In genomic region chr14:21868442-21869046, GRCh38 we compare ENCODE assay signal across 8 cellular contexts.
DNase-seq lines count a peak whose midpoint lies in the region; ATAC-seq, FAIRE-seq and TF ChIP-seq lines count a peak whose summit lies in the region.

No MANE protein-coding gene starts in this region.

- TF ChIP-seq CTCF in GM12865 (IDR thresholded peaks at IDR 0.05; ENCODE audit: insufficient read depth, low read depth, low read length, missing control alignments): peak; percentile 83
- peak; percentile 80 to 83 for TF ChIP-seq CTCF in endothelial cell of umbilical vein (IDR thresholded peaks at IDR 0.05; ENCODE audit: extremely low read depth in 1 of 2, insufficient read depth in 1 of 2, low read depth in 1 of 2, low read length in 2 of 2)
- peak; percentile 93 for TF ChIP-seq CTCF in neural progenitor cell (IDR thresholded peaks at IDR 0.05)
- peak in 2 of 3 experiments; percentile 40 to 50 for TF ChIP-seq CTCF in testis (IDR thresholded peaks at IDR 0.05)

- H3K27me3 ChIP-seq in endothelial cell of umbilical vein (ENCODE audit: control insufficient read depth in 2 of 2, insufficient read depth in 2 of 2, low read length in 2 of 2) (no peaks in the 10 kb centered on the region), neural progenitor cell (peaks cover 32% of the 10 kb centered on the region), testis (no peaks in the 10 kb centered on the region)

- no TSS peak for BruUV-seq in endothelial cell of umbilical vein (replicated peaks; lab: Mats Ljungman, UMichigan)

- intact Hi-C loops in endothelial cell of umbilical vein (cut with micrococcal nuclease) (loop anchor here (1.0 to 2.0 kb wide), 6 partner anchors 8 to 232 kb away; no protein-coding TSS in a partner anchor), testis (cut with DNase I; ENCODE audit: low total_unique reads) (no loop called here)

- ATAC-seq in HG02610 (IDR thresholded peaks at IDR 0.05; ENCODE audit: unreplicated experiment) (peak; percentile 59), GM19455 (IDR thresholded peaks at IDR 0.05; ENCODE audit: unreplicated experiment) (no peak)

- no peaks in the 10 kb centered on the region for H3K9me3 ChIP-seq in endothelial cell of umbilical vein (replicated peaks; ENCODE audit: control insufficient read depth, insufficient read depth, low read length)
- H3K9me3 ChIP-seq in neural progenitor cell (ENCODE audit: low read depth): no peaks in the 10 kb centered on the region
- H3K9me3 ChIP-seq in testis: no peaks in the 10 kb centered on the region

- H3F3A ChIP-seq in neural progenitor cell (ENCODE audit: low read depth): no peaks in the 10 kb centered on the region

- H4K20me1 ChIP-seq in endothelial cell of umbilical vein (replicated peaks; ENCODE audit: control insufficient read depth, extremely low read depth, insufficient read depth, low read length) (no peaks in the 10 kb centered on the region), neural progenitor cell (ENCODE audit: low read depth) (no peaks in the 10 kb centered on the region)

- 56 to 69% methylated on average over 2 of the region's 2 CpGs for WGBS in testis, 2 donors

- peak overlapping the region; percentile 59 for H3K9ac ChIP-seq in endothelial cell of umbilical vein (replicated peaks; ENCODE audit: extremely low read depth, insufficient read depth, low read length)
- no peak overlapping the region for H3K9ac ChIP-seq in neural progenitor cell

- H3K27me3 Mint-ChIP-seq in neural progenitor cell (ENCODE audit: insufficient read depth, low read depth): no peaks in the 10 kb centered on the region

- H3K9me3 Mint-ChIP-seq in neural progenitor cell: no peaks in the 10 kb centered on the region

- H3K27ac ChIP-seq in endothelial cell of umbilical vein (ENCODE audit: insufficient read depth, low read depth, low read length) (peak overlapping the region; percentile 88), neural progenitor cell (no peak overlapping the region), testis (no peak overlapping the region)

- no peaks in the 10 kb centered on the region for H3K79me2 ChIP-seq in endothelial cell of umbilical vein (ENCODE audit: control insufficient read depth, insufficient read depth, low read length)
- no peaks in the 10 kb centered on the region for H3K79me2 ChIP-seq in neural progenitor cell (ENCODE audit: low read depth)

- peak; percentile 50 for DNase-seq in GM12865 (ENCODE audit: low read depth)
- peak; percentile 99 for DNase-seq in NCI-H82 (lab: John Stamatoyannopoulos, UW)
- peak; percentile 85 for DNase-seq in activated CD8-positive, alpha-beta memory T cell treated with anti-CD3 and anti-CD28 coated beads for 24 hours
- DNase-seq in endothelial cell of umbilical vein (ENCODE audit: low read depth, low spot score): peak; percentile 90
- DNase-seq in neural progenitor cell (ENCODE audit: low spot score): peak; percentile 76
- peak; percentile 72 for DNase-seq in testis

- H2AFZ ChIP-seq in endothelial cell of umbilical vein (ENCODE audit: low read depth, low read length) (no peak overlapping the region), neural progenitor cell (replicated peaks) (no peak overlapping the region)

- TF ChIP-seq POLR2A in endothelial cell of umbilical vein (IDR thresholded peaks at IDR 0.05; ENCODE audit: low read depth, low read length) (no peak), testis (IDR thresholded peaks at IDR 0.05) (no peak)

- H3K9me1 ChIP-seq in endothelial cell of umbilical vein (replicated peaks; ENCODE audit: control insufficient read depth, extremely low read depth, insufficient read depth, low read length): no peaks in the 10 kb centered on the region

- dilution Hi-C loops in endothelial cell of umbilical vein (cut with MboI; ENCODE audit: extremely low pct_ligation_motif_present, low sequenced_read_pairs): no loop called here

- FAIRE-seq in endothelial cell of umbilical vein (lab: Jason Lieb, UNC): peak; percentile 65

- no peak overlapping the region for H3K27ac Mint-ChIP-seq in neural progenitor cell

- no peak overlapping the region for H3K4me3 ChIP-seq in GM12865 (ENCODE audit: low read depth, low read length)
- no peak overlapping the region for H3K4me3 ChIP-seq in endothelial cell of umbilical vein (replicated peaks in 1 of 3; ENCODE audit: insufficient read depth in 1 of 3, low read depth in 1 of 3, low read length in 3 of 3)
- no peak overlapping the region for H3K4me3 ChIP-seq in neural progenitor cell
- H3K4me3 ChIP-seq in testis: no peak overlapping the region

- peaks cover 29% of the 10 kb centered on the region for H3K4me1 ChIP-seq in endothelial cell of umbilical vein (ENCODE audit: control insufficient read depth, extremely low read depth, insufficient read depth, low read length)
- no peaks in the 10 kb centered on the region for H3K4me1 ChIP-seq in neural progenitor cell
- H3K4me1 ChIP-seq in testis: no peaks in the 10 kb centered on the region

- H3K4me2 ChIP-seq in endothelial cell of umbilical vein (ENCODE audit: insufficient read depth, low read length): no peak overlapping the region
- H3K4me2 ChIP-seq in neural progenitor cell: no peak overlapping the region

- no peak overlapping the region for H3K4me3 Mint-ChIP-seq in neural progenitor cell

- CTCF ChIA-PET in endothelial cell of umbilical vein (lab: Charles Lee): interaction anchor here (0.6 to 2.4 kb wide), 23 partner anchors 8 to 333 kb away, joined by 3 to 27 read pairs (median 6); no protein-coding TSS in a partner anchor

- H3K36me3 Mint-ChIP-seq in neural progenitor cell: no peaks in the 10 kb centered on the region

- POLR2A ChIA-PET in endothelial cell of umbilical vein (lab: Charles Lee): no interaction called here

- H3K36me3 ChIP-seq in endothelial cell of umbilical vein (ENCODE audit: control insufficient read depth in 2 of 2, extremely low read depth in 1 of 2, insufficient read depth in 2 of 2, low read length in 2 of 2): no peaks in the 10 kb centered on the region
- no peaks in the 10 kb centered on the region for H3K36me3 ChIP-seq in neural progenitor cell
- no peaks in the 10 kb centered on the region for H3K36me3 ChIP-seq in testis (ENCODE audit: low read depth, missing control alignments)

- H3K4me1 Mint-ChIP-seq in neural progenitor cell: no peaks in the 10 kb centered on the region

TF ChIP-seq in endothelial cell of umbilical vein, 7 proteins besides CTCF, POLR2A, EP300 and RAD21:
- TF ChIP-seq MYC (IDR thresholded peaks at IDR 0.05; ENCODE audit: low read depth, low read length) (no peak), POLR2AphosphoS5 (IDR thresholded peaks at IDR 0.05; ENCODE audit: insufficient read depth, low read depth, low read length) (no peak), EZH2 (IDR thresholded peaks at IDR 0.05; ENCODE audit: borderline replicate concordance, low read depth, low read length, severe bottlenecking) (no peak), JUN (IDR thresholded peaks at IDR 0.05; ENCODE audit: borderline replicate concordance, insufficient read depth, insufficient read length, low read depth) (no peak), MAX (IDR thresholded peaks at IDR 0.05; ENCODE audit: insufficient read depth, insufficient read length) (no peak), FOS (IDR thresholded peaks at IDR 0.05; ENCODE audit: borderline replicate concordance, insufficient read depth, low read length) (peak; percentile 18), GATA2 (IDR thresholded peaks at IDR 0.05; ENCODE audit: insufficient read depth, insufficient read length, low read depth, low read length) (no peak)
